22 cellular contexts compared by ENCODE assay signal in genomic region chr20:46953596-46953995, GRCh38. TPM values are rescaled to one million over a fixed set of nuclear protein-coding genes. Genes with fewer than 3 reads are reported as not detected.
"Had no signal": no experiment of that assay in that cellular context is flagged by ENCODE, and none has a peak within 500 bp of the region (broad histone marks: within the 10 kb centered on the region; RNA-seq: fewer than 3 reads in every experiment).

No MANE protein-coding gene starts in this region.

- H3K27ac ChIP-seq: foreskin keratinocyte, left ventricle myocardium inferior, neutrophil, parathyroid adenoma, stomach, suprapubic skin, tibial nerve had no signal

- H3K27me3 ChIP-seq: stomach, suprapubic skin, tibial nerve had no signal

- H3K36me3 ChIP-seq: left ventricle myocardium inferior, neutrophil, stomach, suprapubic skin had no signal

- H3K4me1 ChIP-seq: foreskin keratinocyte, left ventricle myocardium inferior, stomach, suprapubic skin had no signal

- H3K9me3 ChIP-seq: neutrophil, suprapubic skin had no signal

- DNase-seq: activated naive CD4-positive, alpha-beta T cell treated with anti-CD3 and anti-CD28 coated beads for 36 hours; activated naive CD8-positive, alpha-beta T cell treated with anti-CD3 and anti-CD28 coated beads, Interleukin-2, amount 10 ng/mL, durations not matched to agents 7 days and 5 days; activated T-cell treated with anti-CD3 and anti-CD28 coated beads, Interleukin-2, amount 50 U/mL, for 24 hours; amniotic stem cell; erythroblast; foreskin keratinocyte; hippocampal formation; left ventricle myocardium inferior; midbrain; right cardiac atrium; small intestine; stimulated activated CD4-positive, alpha-beta T cell treated with anti-CD3 and anti-CD28 coated beads, Interleukin-15, amount 100 ng/mL, for 24 hours; stomach; T-helper 9 cell had no signal

- H2AFZ ChIP-seq: parathyroid adenoma had no signal

- H3K9ac ChIP-seq: parathyroid adenoma had no signal

- H3K4me3 ChIP-seq: left ventricle myocardium inferior, stomach, suprapubic skin, tibial nerve had no signal

- FAIRE-seq: small intestine had no signal

RNA-seq across cellular contexts. Expression of gene EYA2, which starts 59.0 kb away (rescaled TPM):
- total RNA-seq: activated naive CD4-positive, alpha-beta T cell treated with anti-CD3 and anti-CD28 coated beads for 36 hours; activated naive CD8-positive, alpha-beta T cell treated with anti-CD3 and anti-CD28 coated beads, Interleukin-2, amount 10 ng/mL, durations not matched to agents 7 days and 5 days; foreskin keratinocyte; glomerular endothelial cell; lung microvascular endothelial cell; pulmonary artery endothelial cell; T-helper 1 cell treated with Interleukin-12 subunit alpha and Interleukin-12 subunit beta and Interleukin-4 antibody, amounts not matched to agents 30 ng/mL and 1 ng/mL, for 36 hours had no signal
- polyA plus RNA-seq: foreskin keratinocyte had no signal
